In genomic region chr20:47354710-47355488, GRCh38 we compare ENCODE assay signal across 1 cellular context.
TF ChIP-seq lines count a peak whose summit lies in the region.

No MANE protein-coding gene starts in this region.

TF ChIP-seq in HepG2, 621 proteins besides CTCF, POLR2A, EP300 and RAD21 (continued from another document and continues in another):
- TF ChIP-seq ZNF317 (CRISPR knock-in tag; IDR thresholded peaks at IDR 0.05), result no peak
- peak; percentile 15; the same call in 1 of the 2 replicates for TF ChIP-seq ZNF280D (CRISPR knock-in tag; IDR thresholded peaks at IDR 0.05)
- TF ChIP-seq NFATC3 (CRISPR knock-in tag; IDR thresholded peaks at IDR 0.05), result no peak
- no peak for TF ChIP-seq RNF2 (conservative IDR thresholded peaks at IDR 0.05; ENCODE audit: low read depth)
- no peak for TF ChIP-seq PHF5A (CRISPR knock-in tag; IDR thresholded peaks at IDR 0.05; ENCODE audit: low read depth, unreplicated experiment)
- TF ChIP-seq POGK (CRISPR knock-in tag; conservative IDR thresholded peaks at IDR 0.05), result no peak
- TF ChIP-seq KMT2B (CRISPR knock-in tag; IDR thresholded peaks at IDR 0.05), result no peak
- no peak for TF ChIP-seq TBP (CRISPR knock-in tag; IDR thresholded peaks at IDR 0.05)
- no peak for TF ChIP-seq RELA (CRISPR knock-in tag; IDR thresholded peaks at IDR 0.05)
- TF ChIP-seq MTF2 (CRISPR knock-in tag; IDR thresholded peaks at IDR 0.05; ENCODE audit: borderline replicate concordance), result no peak
- no peak for TF ChIP-seq HMG20B (CRISPR knock-in tag; conservative IDR thresholded peaks at IDR 0.05)
- TF ChIP-seq, protein P1, sequence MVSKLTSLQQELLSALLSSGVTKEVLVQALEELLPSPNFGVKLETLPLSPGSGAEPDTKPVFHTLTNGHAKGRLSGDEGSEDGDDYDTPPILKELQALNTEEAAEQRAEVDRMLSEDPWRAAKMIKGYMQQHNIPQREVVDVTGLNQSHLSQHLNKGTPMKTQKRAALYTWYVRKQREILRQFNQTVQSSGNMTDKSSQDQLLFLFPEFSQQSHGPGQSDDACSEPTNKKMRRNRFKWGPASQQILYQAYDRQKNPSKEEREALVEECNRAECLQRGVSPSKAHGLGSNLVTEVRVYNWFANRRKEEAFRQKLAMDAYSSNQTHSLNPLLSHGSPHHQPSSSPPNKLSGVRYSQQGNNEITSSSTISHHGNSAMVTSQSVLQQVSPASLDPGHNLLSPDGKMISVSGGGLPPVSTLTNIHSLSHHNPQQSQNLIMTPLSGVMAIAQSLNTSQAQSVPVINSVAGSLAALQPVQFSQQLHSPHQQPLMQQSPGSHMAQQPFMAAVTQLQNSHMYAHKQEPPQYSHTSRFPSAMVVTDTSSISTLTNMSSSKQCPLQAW (CRISPR knock-in tag; IDR thresholded peaks at IDR 0.05), result no peak; the same call in none of the 2 replicates
- no peak for TF ChIP-seq KLF12 (CRISPR knock-in tag; IDR thresholded peaks at IDR 0.05; ENCODE audit: borderline replicate concordance)
- 0 out of 2 replicates have a peak, but pooled peaks have one; percentile 76 for TF ChIP-seq ZNF383 (CRISPR knock-in tag; IDR thresholded peaks at IDR 0.05; ENCODE audit: borderline replicate concordance)
- TF ChIP-seq ESRRA (CRISPR knock-in tag; IDR thresholded peaks at IDR 0.05; ENCODE audit: low read depth), result no peak
- TF ChIP-seq ZNF629 (CRISPR knock-in tag; conservative IDR thresholded peaks at IDR 0.05), result no peak
- TF ChIP-seq POLR2AphosphoS2 (IDR thresholded peaks at IDR 0.05; ENCODE audit: low read depth, low read length), result no peak
- TF ChIP-seq ADNP (CRISPR knock-in tag; IDR thresholded peaks at IDR 0.05), result no peak
- peak; percentile 63 for TF ChIP-seq PAXIP1 (CRISPR knock-in tag; conservative IDR thresholded peaks at IDR 0.05)
- peak; percentile 71 for TF ChIP-seq NR2C2 (CRISPR knock-in tag; IDR thresholded peaks at IDR 0.05; ENCODE audit: borderline replicate concordance)
- TF ChIP-seq GABPB1 (CRISPR knock-in tag; IDR thresholded peaks at IDR 0.05), result no peak
- TF ChIP-seq HMGA1 (CRISPR knock-in tag; conservative IDR thresholded peaks at IDR 0.05), result no peak
- 0 out of 2 replicates have a peak, but pooled peaks have one; percentile 46 for TF ChIP-seq CCDC6 (CRISPR knock-in tag; IDR thresholded peaks at IDR 0.05)
- TF ChIP-seq ZBTB1 (CRISPR knock-in tag; IDR thresholded peaks at IDR 0.05; ENCODE audit: borderline replicate concordance), result no peak
- TF ChIP-seq, protein P2, sequence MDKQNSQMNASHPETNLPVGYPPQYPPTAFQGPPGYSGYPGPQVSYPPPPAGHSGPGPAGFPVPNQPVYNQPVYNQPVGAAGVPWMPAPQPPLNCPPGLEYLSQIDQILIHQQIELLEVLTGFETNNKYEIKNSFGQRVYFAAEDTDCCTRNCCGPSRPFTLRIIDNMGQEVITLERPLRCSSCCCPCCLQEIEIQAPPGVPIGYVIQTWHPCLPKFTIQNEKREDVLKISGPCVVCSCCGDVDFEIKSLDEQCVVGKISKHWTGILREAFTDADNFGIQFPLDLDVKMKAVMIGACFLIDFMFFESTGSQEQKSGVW (CRISPR knock-in tag; IDR thresholded peaks at IDR 0.05; ENCODE audit: borderline replicate concordance), result no peak
- TF ChIP-seq, protein P3, sequence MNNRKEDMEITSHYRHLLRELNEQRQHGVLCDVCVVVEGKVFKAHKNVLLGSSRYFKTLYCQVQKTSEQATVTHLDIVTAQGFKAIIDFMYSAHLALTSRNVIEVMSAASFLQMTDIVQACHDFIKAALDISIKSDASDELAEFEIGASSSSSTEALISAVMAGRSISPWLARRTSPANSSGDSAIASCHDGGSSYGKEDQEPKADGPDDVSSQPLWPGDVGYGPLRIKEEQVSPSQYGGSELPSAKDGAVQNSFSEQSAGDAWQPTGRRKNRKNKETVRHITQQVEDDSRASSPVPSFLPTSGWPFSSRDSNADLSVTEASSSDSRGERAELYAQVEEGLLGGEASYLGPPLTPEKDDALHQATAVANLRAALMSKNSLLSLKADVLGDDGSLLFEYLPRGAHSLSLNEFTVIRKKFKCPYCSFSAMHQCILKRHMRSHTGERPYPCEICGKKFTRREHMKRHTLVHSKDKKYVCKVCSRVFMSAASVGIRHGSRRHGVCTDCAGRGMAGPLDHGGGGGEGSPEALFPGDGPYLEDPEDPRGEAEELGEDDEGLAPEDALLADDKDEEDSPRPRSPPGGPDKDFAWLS (CRISPR knock-in tag; IDR thresholded peaks at IDR 0.05; ENCODE audit: borderline replicate concordance), result no peak
- TF ChIP-seq, protein P4, sequence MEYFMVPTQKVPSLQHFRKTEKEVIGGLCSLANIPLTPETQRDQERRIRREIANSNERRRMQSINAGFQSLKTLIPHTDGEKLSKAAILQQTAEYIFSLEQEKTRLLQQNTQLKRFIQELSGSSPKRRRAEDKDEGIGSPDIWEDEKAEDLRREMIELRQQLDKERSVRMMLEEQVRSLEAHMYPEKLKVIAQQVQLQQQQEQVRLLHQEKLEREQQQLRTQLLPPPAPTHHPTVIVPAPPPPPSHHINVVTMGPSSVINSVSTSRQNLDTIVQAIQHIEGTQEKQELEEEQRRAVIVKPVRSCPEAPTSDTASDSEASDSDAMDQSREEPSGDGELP (IDR thresholded peaks at IDR 0.05; ENCODE audit: borderline replicate concordance, low read depth), result 0 out of 2 replicates have a peak, but pooled peaks have one; percentile 4
- no peak for TF ChIP-seq ZNF552 (CRISPR knock-in tag; IDR thresholded peaks at IDR 0.05; ENCODE audit: borderline replicate concordance)
- no peak for TF ChIP-seq JDP2 (CRISPR knock-in tag; IDR thresholded peaks at IDR 0.05; ENCODE audit: borderline replicate concordance)
- no peak for TF ChIP-seq THYN1 (CRISPR knock-in tag; IDR thresholded peaks at IDR 0.05; ENCODE audit: borderline replicate concordance, low read depth)
- TF ChIP-seq RORA (CRISPR knock-in tag; IDR thresholded peaks at IDR 0.05), result no peak
- TF ChIP-seq ZNF503 (CRISPR knock-in tag; IDR thresholded peaks at IDR 0.05), result 0 out of 2 replicates have a peak, but pooled peaks have one; percentile 56
- peak; percentile 52 for TF ChIP-seq TBL1XR1 (IDR thresholded peaks at IDR 0.05; ENCODE audit: borderline replicate concordance, low read length, partially characterized antibody)
- TF ChIP-seq FOXA1 (IDR thresholded peaks at IDR 0.05), result no peak
- peak; percentile 58 for TF ChIP-seq FOXA1 (CRISPR knock-in tag; IDR thresholded peaks at IDR 0.05)
- no peak for TF ChIP-seq ZNF839 (CRISPR knock-in tag; IDR thresholded peaks at IDR 0.05; ENCODE audit: borderline replicate concordance)
- TF ChIP-seq ZSCAN29 (CRISPR knock-in tag; conservative IDR thresholded peaks at IDR 0.05), result peak; percentile 58; the same call in 1 of the 2 replicates
- TF ChIP-seq TEAD3 (CRISPR knock-in tag; optimal IDR thresholded peaks at IDR 0.05; ENCODE audit: borderline replicate concordance), result peak; percentile 44
- TF ChIP-seq ATRX (CRISPR knock-in tag; IDR thresholded peaks at IDR 0.05; ENCODE audit: borderline replicate concordance), result no peak
- no peak for TF ChIP-seq NFE2 (CRISPR knock-in tag; IDR thresholded peaks at IDR 0.05)
- TF ChIP-seq RFX3 (CRISPR knock-in tag; IDR thresholded peaks at IDR 0.05), result no peak
- TF ChIP-seq THAP9 (CRISPR knock-in tag; IDR thresholded peaks at IDR 0.05; ENCODE audit: borderline replicate concordance), result no peak
